ENCODE assay signal across 8 cellular contexts in the genomic region with DNA sequence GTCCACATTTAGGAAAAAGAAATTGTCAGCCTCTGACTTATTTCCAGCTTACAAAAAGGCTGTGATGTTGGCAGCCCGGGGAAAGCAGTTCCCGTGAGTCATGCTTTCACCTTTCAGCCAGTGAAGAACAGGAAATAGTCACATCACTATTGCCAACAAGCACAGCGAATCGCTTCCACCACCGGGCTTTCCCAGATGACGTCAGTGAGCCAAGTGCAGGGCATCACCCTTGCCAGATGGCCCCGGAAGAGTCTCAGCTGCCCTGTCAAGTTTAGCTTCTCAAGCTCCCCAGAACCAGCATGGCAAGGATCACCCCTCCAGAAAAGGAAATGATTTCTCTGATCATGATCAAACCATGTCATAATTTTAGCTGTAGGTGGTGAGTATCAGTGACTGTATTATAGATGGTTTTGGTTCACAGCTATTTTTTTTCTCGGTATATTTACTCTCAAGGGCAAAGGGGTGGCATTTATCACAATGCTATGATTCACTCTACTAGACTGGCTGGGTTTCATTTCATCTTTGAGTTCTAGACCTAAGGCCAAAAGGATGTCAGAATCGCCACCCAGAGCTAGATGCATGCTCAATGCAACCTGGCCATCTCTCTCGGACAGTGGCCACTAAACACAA. TPM values are rescaled to one million over a fixed set of nuclear protein-coding genes. Genes with fewer than 3 reads are reported as not detected.
DNase-seq lines count a peak whose midpoint lies in the region; ATAC-seq, FAIRE-seq and TF ChIP-seq lines count a peak whose summit lies in the region.

No MANE protein-coding gene starts in this region.

- ATAC-seq in GM21786 (IDR thresholded peaks at IDR 0.05; ENCODE audit: unreplicated experiment) (peak; percentile 99), right cardiac atrium (peak; percentile 91 to 98)

- H3K27ac ChIP-seq in right cardiac atrium (ENCODE audit: low read length) (no peak overlapping the region), small intestine (ENCODE audit: low read depth in 1 of 2, low read length in 1 of 2) (peak overlapping the region; percentile 74 to 84)

- CTCF ChIA-PET in HEK293T (lab: Yijun Ruan, JAX): no interaction called here

- peak; percentile 30 for DNase-seq in ELF-1 (ENCODE audit: low read depth, low spot score)
- peak; percentile 64 to 73 for DNase-seq in Kasumi-1 (lab: John Stamatoyannopoulos, UW)
- peak; percentile 89 for DNase-seq in T follicular helper cell (ENCODE audit: low read depth)
- DNase-seq in amniotic epithelial cell (ENCODE audit: low read depth): peak; percentile 98
- DNase-seq in right cardiac atrium: peak; percentile 80 to 88 (median 84)
- peak; percentile 98 for DNase-seq in small intestine
- DNase-seq in HEK293T (ENCODE audit: extremely low spot score): no peak

- no peaks in the 10 kb centered on the region for H3K27me3 ChIP-seq in right cardiac atrium (ENCODE audit: control insufficient read depth, insufficient read depth)
- no peaks in the 10 kb centered on the region for H3K27me3 ChIP-seq in small intestine (ENCODE audit: control insufficient read depth in 2 of 2, insufficient read depth in 2 of 2, low read length in 2 of 2)

- POLR2A ChIA-PET in HEK293T (lab: Yijun Ruan, JAX): no interaction called here

- no peak for FAIRE-seq in small intestine (lab: Jason Lieb, UNC)

- H3K36me3 ChIP-seq in small intestine (ENCODE audit: control insufficient read depth in 2 of 2, insufficient read depth in 2 of 2, low read length in 2 of 2): no peaks in the 10 kb centered on the region

- H3K9me3 ChIP-seq in right cardiac atrium (ENCODE audit: control insufficient read depth, low read length) (no peaks in the 10 kb centered on the region), small intestine (ENCODE audit: control insufficient read depth, low read depth) (no peaks in the 10 kb centered on the region)

- 22% methylated on average over 10 of the region's 10 CpGs for WGBS in right cardiac atrium
- WGBS in small intestine, 3 donors: 16 to 23% (median 16%) methylated on average over 10 of the region's 10 CpGs

- intact Hi-C loops in right cardiac atrium (cut with DNase I): no loop called here

- H3K4me3 ChIP-seq in right cardiac atrium (ENCODE audit: low read length) (no peak overlapping the region), small intestine (ENCODE audit: low read depth in 1 of 2, low read length in 2 of 2) (no peak overlapping the region)

- H3K4me1 ChIP-seq in right cardiac atrium (ENCODE audit: control insufficient read depth, insufficient read depth, low read length) (peaks cover 2% of the 10 kb centered on the region), small intestine (ENCODE audit: control insufficient read depth in 2 of 2, insufficient read depth in 1 of 2, low read depth in 1 of 2, low read length in 1 of 2) (peaks cover 2 to 9% of the 10 kb centered on the region in 2 donors)

TF ChIP-seq in HEK293T, 16 proteins besides CTCF, POLR2A, EP300 and RAD21:
- TF ChIP-seq FOXK2 (IDR thresholded peaks at IDR 0.05): no peak
- TF ChIP-seq CTBP1 (IDR thresholded peaks at IDR 0.05; ENCODE audit: borderline replicate concordance): no peak
- TF ChIP-seq FOXM1 (IDR thresholded peaks at IDR 0.05; ENCODE audit: borderline replicate concordance): no peak
- TF ChIP-seq ELF4 (IDR thresholded peaks at IDR 0.05): no peak

RNA-seq across cellular contexts. Expression of a gene that starts 32.9 kb away (rescaled TPM):
- total RNA-seq in right cardiac atrium: 1 to 10 TPM; 2.2 to 4.3 (median 2.7) TPM
- 1.8 TPM for polyA plus RNA-seq in right cardiac atrium
- polyA plus RNA-seq in small intestine: 10 to 100 TPM; 23.4 to 47.9 (median 42.7) TPM
